10 cellular contexts compared by ENCODE assay signal in the genomic region with DNA sequence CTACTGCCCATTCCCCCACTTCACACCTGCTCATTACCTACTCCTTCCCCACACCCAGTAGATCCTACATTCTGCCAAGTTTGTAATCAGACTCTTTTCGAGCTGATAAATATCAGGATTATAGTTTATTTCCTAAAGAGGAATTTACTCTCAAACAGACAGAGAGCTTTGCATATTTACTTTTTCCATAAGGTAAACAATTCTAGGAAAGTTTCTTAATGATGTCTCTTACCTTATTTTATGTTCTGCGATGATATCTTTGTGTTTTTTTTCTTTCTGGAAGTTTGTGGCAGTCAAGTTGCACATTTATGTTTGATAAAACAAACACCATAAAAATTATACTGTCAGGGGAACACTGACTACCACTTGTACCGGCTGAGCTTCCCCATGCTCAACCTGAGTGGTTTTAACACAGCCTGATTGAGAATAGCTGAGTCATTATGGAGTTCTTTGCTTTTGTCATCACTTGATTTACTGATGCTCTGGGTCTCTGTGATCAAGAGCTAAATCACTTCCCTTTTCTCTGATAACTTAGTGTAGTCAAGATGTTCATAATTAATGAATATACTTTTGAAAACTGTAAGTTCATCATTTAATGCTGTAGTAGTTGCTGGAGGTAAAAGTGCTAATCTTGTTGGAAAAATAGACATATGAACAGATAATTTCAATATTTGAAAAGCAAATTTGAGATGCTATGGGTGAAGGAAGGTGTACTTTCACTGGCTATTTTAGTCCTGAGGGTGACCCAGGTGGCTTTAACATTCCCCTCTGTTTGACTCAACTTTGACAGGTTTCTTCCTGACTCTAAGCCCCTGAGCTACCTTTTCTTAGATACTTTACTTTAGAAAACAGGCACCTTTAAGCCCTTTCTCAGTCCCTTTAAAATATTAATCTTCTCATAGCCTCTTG.
A peak's percentile ranks its signal among the peaks of the same experiment; 100 is the strongest.
DNase-seq lines count a peak whose midpoint lies in the region; ATAC-seq and TF ChIP-seq lines count a peak whose summit lies in the region.
"Had no signal": no experiment of that assay in that cellular context is flagged by ENCODE, and none has a peak within 500 bp of the region (broad histone marks: within the 10 kb centered on the region; RNA-seq: fewer than 3 reads in every experiment).

No MANE protein-coding gene starts in this region.

- TF ChIP-seq CTCF in DOHH2 (IDR thresholded peaks at IDR 0.05; ENCODE audit: low read depth, low read length, poor library complexity, severe bottlenecking) (no peak), PC-3 (conservative IDR thresholded peaks at IDR 0.05; ENCODE audit: low read depth, low read length) (no peak), adrenal gland (IDR thresholded peaks at IDR 0.05) (no peak)

- H3K27ac ChIP-seq in DOHH2 (ENCODE audit: low read depth, low read length) = peak overlapping the region; percentile 46
- peak overlapping the region; percentile 74 for H3K27ac ChIP-seq in PC-3 (ENCODE audit: low read length)
- H3K27ac ChIP-seq in adrenal gland = no peak overlapping the region

- H3K9ac ChIP-seq in PC-3 (ENCODE audit: low read length) = peak overlapping the region; percentile 7

- ATAC-seq in GM19438 (IDR thresholded peaks at IDR 0.05; ENCODE audit: low read depth, unreplicated experiment) (peak; percentile 45), HG03066 (IDR thresholded peaks at IDR 0.05; ENCODE audit: low read depth, unreplicated experiment) (peak; percentile 81), PC-3 (peak; percentile 98), Right ventricle myocardium inferior (no peak)
- ATAC-seq: CD8-positive, alpha-beta T cell had no signal

- BruUV-seq in PC-3 (replicated peaks; lab: Mats Ljungman, UMichigan) = no TSS peak

- H3K4me2 ChIP-seq in DOHH2 (ENCODE audit: low read length) (peak overlapping the region; percentile 41), PC-3 (ENCODE audit: low read length) (peak overlapping the region; percentile 48)

- H3K9me2 ChIP-seq in DOHH2 (replicated peaks; ENCODE audit: control insufficient read depth, low read length) = no peaks in the 10 kb centered on the region
- H3K9me2 ChIP-seq in PC-3 (replicated peaks; ENCODE audit: low read length) = no peaks in the 10 kb centered on the region

- H3F3A ChIP-seq in DOHH2 (ENCODE audit: control insufficient read depth, insufficient read depth) (no peaks in the 10 kb centered on the region), PC-3 (ENCODE audit: low read length, unreplicated experiment) (no peaks in the 10 kb centered on the region)

- no peaks in the 10 kb centered on the region for H4K20me1 ChIP-seq in DOHH2 (ENCODE audit: control insufficient read depth, insufficient read depth, low read depth, low read length)
- H4K20me1 ChIP-seq in PC-3 (ENCODE audit: low read length) = no peaks in the 10 kb centered on the region

- peak overlapping the region; percentile 28 for H2AFZ ChIP-seq in PC-3 (ENCODE audit: low read length)

- POLR2A ChIA-PET in PC-3 (lab: Charles Lee; ENCODE audit: unreplicated experiment) = interaction anchor here (0.6 kb wide), 1 partner anchor 264 kb away, joined by 3 read pairs; no protein-coding TSS in a partner anchor

- intact Hi-C loops in PC-3 (cut with micrococcal nuclease) = loop anchor here (1.0 to 5.0 kb wide), 4 partner anchors 31 to 1159 kb away; no protein-coding TSS in a partner anchor
- intact Hi-C loops in adrenal gland (cut with DNase I) = no loop called here
- intact Hi-C loops in Right ventricle myocardium inferior (cut with DNase I) = no loop called here

- H3K27me3 ChIP-seq in DOHH2 (ENCODE audit: control insufficient read depth, low read length) (no peaks in the 10 kb centered on the region), PC-3 (ENCODE audit: low read length) (no peaks in the 10 kb centered on the region), adrenal gland (no peaks in the 10 kb centered on the region)

- DNase-seq in PC-3 (peak; percentile 90), adrenal gland (no peak), iPS-NIHi11 (ENCODE audit: low spot score) (no peak), Right ventricle myocardium inferior (ENCODE audit: missing footprints) (no peak)
- no peak for DNase-seq in stimulated activated CD4-positive, alpha-beta T cell treated with anti-CD3 and anti-CD28 coated beads, Interleukin-2, amount 100 ng/mL, for 48 hours
- DNase-seq: CD8-positive, alpha-beta T cell; stimulated activated CD4-positive, alpha-beta T cell treated with anti-CD3 and anti-CD28 coated beads, Interleukin-1b, Interleukin-23, amount 100 ng/mL, for 48 hours had no signal

- H3K4me3 ChIP-seq in DOHH2 (ENCODE audit: low read length) (peak overlapping the region; percentile 23), PC-3 (ENCODE audit: low read length) (peak overlapping the region; percentile 6; the same call in 1 of the 2 replicates), adrenal gland (no peak overlapping the region)

- CTCF ChIA-PET in PC-3 (lab: Charles Lee) = interaction anchor here (0.5 to 0.6 kb wide), 2 partner anchors 47 to 844 kb away, joined by 3 to 5 read pairs; no protein-coding TSS in a partner anchor

- H3K36me3 ChIP-seq in DOHH2 (ENCODE audit: control insufficient read depth, low read length) (0 out of 2 replicates have a peak, but pooled peaks cover 3% of the 10 kb centered on the region), PC-3 (ENCODE audit: low read depth, low read length) (no peaks in the 10 kb centered on the region), adrenal gland (replicated peaks in 1 of 2) (no peaks in the 10 kb centered on the region)

- TF ChIP-seq POLR2A in adrenal gland (IDR thresholded peaks at IDR 0.05) = no peak

- no peaks in the 10 kb centered on the region; the same call in 1 of the 2 replicates for H3K9me3 ChIP-seq in DOHH2 (ENCODE audit: control insufficient read depth, insufficient read depth, low read length)
- H3K9me3 ChIP-seq in PC-3 (ENCODE audit: low read length) = no peaks in the 10 kb centered on the region
- H3K9me3 ChIP-seq in adrenal gland (replicated peaks in 1 of 3) = no peaks in the 10 kb centered on the region

- H3K4me1 ChIP-seq in DOHH2 (ENCODE audit: control insufficient read depth, low read length) (peaks cover 28% of the 10 kb centered on the region), PC-3 (ENCODE audit: insufficient read depth, low read length) (peaks cover 21% of the 10 kb centered on the region), adrenal gland (replicated peaks in 1 of 2) (peaks cover 6 to 16% of the 10 kb centered on the region in 2 donors)

- WGBS in adrenal gland, 4 donors = 42 to 50% (median 46%) methylated on average over 3 of the region's 3 CpGs

- H3K79me2 ChIP-seq in DOHH2 (ENCODE audit: control insufficient read depth, low read length) (no peaks in the 10 kb centered on the region), PC-3 (ENCODE audit: low read length) (no peaks in the 10 kb centered on the region)

Comparison
In these comparisons a context has a peak if more than half of its experiments do, and no peak if none do; other contexts are left out.
1. H3K27ac ChIP-seq: peak in DOHH2 (single experiment) and PC-3 (single experiment); none in adrenal gland (0 of 5).
2. H3K4me3 ChIP-seq: peak in DOHH2 (single experiment) and PC-3 (single experiment); none in adrenal gland (0 of 4).